In the genomic region with DNA sequence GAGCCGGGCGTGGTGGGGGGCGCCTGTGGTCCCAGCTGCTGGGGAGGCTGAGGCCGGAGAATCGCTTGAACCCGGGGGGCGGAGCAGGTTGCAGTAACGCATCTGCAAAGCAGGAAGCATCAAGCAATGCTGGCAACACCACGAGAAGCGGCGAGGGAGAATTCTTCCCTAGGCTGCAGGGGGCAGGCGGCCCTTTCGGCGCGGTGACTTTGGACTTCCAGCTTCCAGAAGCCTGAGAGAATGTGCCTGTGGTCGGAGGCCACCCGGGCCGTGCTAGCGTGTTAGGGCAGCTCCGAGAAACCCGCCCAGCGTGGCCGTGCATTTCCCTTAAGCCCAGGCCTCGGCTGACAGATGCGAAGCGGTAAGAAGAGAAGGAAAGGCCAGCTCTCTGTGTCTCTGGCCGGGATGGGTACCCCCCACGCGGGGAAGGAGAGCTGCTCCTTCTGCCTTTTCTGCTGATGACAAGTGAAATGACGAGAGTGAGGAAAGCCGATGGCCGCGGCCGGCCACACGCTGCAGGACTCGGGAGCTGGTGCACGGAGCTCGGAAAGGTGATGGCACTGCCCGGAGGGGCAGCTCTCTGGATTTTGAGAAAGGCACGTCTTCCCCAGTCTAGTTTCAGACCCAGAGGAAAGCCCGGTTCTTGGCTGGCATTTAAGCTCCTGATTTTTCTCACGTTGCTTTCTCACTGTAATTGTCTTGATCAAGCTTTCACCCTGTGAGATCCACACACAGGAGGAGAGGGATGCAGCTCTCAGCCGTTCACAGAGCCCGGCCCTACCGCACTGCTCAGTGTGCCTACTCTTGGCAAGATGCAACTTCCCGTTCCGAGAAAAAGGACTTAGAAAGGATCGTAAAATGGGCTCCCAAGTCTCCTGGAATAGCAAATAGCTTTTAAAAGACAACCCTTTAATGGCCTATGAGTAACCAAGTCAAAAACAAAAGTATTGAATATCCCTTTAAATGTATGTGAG, we compare ENCODE assay signal across 2 cellular contexts.
TF ChIP-seq lines count a peak whose summit lies in the region.

No MANE protein-coding gene starts in this region.

TF ChIP-seq in GM23338, 12 proteins besides CTCF, POLR2A, EP300 and RAD21 (continued from another document):
- TF ChIP-seq, protein P1, sequence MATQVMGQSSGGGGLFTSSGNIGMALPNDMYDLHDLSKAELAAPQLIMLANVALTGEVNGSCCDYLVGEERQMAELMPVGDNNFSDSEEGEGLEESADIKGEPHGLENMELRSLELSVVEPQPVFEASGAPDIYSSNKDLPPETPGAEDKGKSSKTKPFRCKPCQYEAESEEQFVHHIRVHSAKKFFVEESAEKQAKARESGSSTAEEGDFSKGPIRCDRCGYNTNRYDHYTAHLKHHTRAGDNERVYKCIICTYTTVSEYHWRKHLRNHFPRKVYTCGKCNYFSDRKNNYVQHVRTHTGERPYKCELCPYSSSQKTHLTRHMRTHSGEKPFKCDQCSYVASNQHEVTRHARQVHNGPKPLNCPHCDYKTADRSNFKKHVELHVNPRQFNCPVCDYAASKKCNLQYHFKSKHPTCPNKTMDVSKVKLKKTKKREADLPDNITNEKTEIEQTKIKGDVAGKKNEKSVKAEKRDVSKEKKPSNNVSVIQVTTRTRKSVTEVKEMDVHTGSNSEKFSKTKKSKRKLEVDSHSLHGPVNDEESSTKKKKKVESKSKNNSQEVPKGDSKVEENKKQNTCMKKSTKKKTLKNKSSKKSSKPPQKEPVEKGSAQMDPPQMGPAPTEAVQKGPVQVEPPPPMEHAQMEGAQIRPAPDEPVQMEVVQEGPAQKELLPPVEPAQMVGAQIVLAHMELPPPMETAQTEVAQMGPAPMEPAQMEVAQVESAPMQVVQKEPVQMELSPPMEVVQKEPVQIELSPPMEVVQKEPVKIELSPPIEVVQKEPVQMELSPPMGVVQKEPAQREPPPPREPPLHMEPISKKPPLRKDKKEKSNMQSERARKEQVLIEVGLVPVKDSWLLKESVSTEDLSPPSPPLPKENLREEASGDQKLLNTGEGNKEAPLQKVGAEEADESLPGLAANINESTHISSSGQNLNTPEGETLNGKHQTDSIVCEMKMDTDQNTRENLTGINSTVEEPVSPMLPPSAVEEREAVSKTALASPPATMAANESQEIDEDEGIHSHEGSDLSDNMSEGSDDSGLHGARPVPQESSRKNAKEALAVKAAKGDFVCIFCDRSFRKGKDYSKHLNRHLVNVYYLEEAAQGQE (IDR thresholded peaks at IDR 0.05; ENCODE audit: unreplicated experiment) = no peak
- TF ChIP-seq POLR2AphosphoS5 (IDR thresholded peaks at IDR 0.05; ENCODE audit: low read depth) = no peak

TF ChIP-seq in SK-N-SH treated with all-trans-retinoic acid at 6 μM for 48 hours, 23 proteins besides CTCF, POLR2A, EP300 and RAD21 (continued from another document):
- TF ChIP-seq CREB5 (CRISPR knock-in tag; IDR thresholded peaks at IDR 0.05; ENCODE audit: low read depth) = no peak
- TF ChIP-seq OSR1 (CRISPR knock-in tag; IDR thresholded peaks at IDR 0.05) = no peak
- TF ChIP-seq, protein P2, sequence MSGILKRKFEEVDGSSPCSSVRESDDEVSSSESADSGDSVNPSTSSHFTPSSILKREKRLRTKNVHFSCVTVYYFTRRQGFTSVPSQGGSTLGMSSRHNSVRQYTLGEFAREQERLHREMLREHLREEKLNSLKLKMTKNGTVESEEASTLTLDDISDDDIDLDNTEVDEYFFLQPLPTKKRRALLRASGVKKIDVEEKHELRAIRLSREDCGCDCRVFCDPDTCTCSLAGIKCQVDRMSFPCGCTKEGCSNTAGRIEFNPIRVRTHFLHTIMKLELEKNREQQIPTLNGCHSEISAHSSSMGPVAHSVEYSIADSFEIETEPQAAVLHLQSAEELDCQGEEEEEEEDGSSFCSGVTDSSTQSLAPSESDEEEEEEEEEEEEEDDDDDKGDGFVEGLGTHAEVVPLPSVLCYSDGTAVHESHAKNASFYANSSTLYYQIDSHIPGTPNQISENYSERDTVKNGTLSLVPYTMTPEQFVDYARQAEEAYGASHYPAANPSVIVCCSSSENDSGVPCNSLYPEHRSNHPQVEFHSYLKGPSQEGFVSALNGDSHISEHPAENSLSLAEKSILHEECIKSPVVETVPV (CRISPR knock-in tag; IDR thresholded peaks at IDR 0.05) = no peak
- TF ChIP-seq PPARA (CRISPR knock-in tag; IDR thresholded peaks at IDR 0.05; ENCODE audit: borderline replicate concordance) = no peak
- TF ChIP-seq GLIS3 (CRISPR knock-in tag; IDR thresholded peaks at IDR 0.05) = no peak
- no peak for TF ChIP-seq ZNF8 (CRISPR knock-in tag; IDR thresholded peaks at IDR 0.05)
- no peak for TF ChIP-seq ZFP30 (CRISPR knock-in tag; IDR thresholded peaks at IDR 0.05)
